In the genomic region with DNA sequence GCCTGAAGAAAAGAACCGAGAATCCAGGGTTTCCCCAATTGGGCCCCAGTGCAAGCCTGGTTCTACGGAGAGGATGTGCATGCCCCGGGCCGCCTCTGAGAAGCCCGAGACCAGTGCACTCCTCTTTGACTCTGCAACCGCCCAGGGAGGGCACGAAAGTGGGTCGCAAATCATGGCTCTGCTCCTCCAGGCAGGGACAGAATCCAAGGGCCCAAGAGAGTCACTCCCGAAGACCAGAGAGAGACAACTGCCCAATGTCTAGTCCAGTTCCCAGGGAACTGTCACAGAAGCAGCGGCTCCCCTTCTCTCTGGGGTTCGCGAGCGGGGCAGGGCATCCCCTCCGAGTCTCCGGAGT, we compare ENCODE assay signal across 12 cellular contexts.
A peak's percentile ranks its signal among the peaks of the same experiment; 100 is the strongest.
DNase-seq lines count a peak whose midpoint lies in the region; ATAC-seq, FAIRE-seq and TF ChIP-seq lines count a peak whose summit lies in the region.
"Had no signal": no experiment of that assay in that cellular context is flagged by ENCODE, and none has a peak within 500 bp of the region (broad histone marks: within the 10 kb centered on the region; RNA-seq: fewer than 3 reads in every experiment).

No MANE protein-coding gene starts in this region.

- H3K4me1 ChIP-seq in ACC112 (ENCODE audit: control insufficient read depth, insufficient read depth, low read length, unreplicated experiment): no peaks in the 10 kb centered on the region
- peaks cover 23% of the 10 kb centered on the region for H3K4me1 ChIP-seq in hepatocyte (ENCODE audit: insufficient read depth)
- H3K4me1 ChIP-seq in parathyroid adenoma: peaks cover 11% of the 10 kb centered on the region
- no peaks in the 10 kb centered on the region for H3K4me1 ChIP-seq in small intestine (ENCODE audit: control insufficient read depth in 2 of 2, insufficient read depth in 1 of 2, low read depth in 1 of 2, low read length in 1 of 2)

- no peaks in the 10 kb centered on the region for H4K20me1 ChIP-seq in hepatocyte (ENCODE audit: insufficient read depth, poor library complexity, severe bottlenecking)

- DNase-seq in hepatocyte (ENCODE audit: low spot score): no peak
- DNase-seq in D721Med (ENCODE audit: insufficient read length, low spot score): no peak
- no peak for DNase-seq in stimulated activated CD4-positive, alpha-beta T cell treated with anti-CD3 and anti-CD28 coated beads, Interleukin-15, amount 100 ng/mL, for 24 hours
- no peak for DNase-seq in small intestine
- DNase-seq: KG1; NK-92 treated with Interleukin-12 subunit alpha and Interleukin-12 subunit beta, amount 100 ng/mL, for 24 hours had no signal

- peaks cover 88% of the 10 kb centered on the region for H3K27me3 ChIP-seq in ACC112 (ENCODE audit: insufficient read depth, low read length)
- peaks cover 79% of the 10 kb centered on the region for H3K27me3 ChIP-seq in hepatocyte
- peaks cover 7% of the 10 kb centered on the region for H3K27me3 ChIP-seq in parathyroid adenoma (ENCODE audit: control insufficient read depth, insufficient read depth, low read length)
- H3K27me3 ChIP-seq in small intestine (ENCODE audit: control insufficient read depth in 2 of 2, insufficient read depth in 2 of 2, low read length in 2 of 2): peaks cover 11 to 28% of the 10 kb centered on the region in 2 donors
- H3K27me3 ChIP-seq: pancreas had no signal

- TF ChIP-seq CTCF in hepatocyte (IDR thresholded peaks at IDR 0.05; ENCODE audit: poor library complexity) (no peak), parathyroid adenoma (IDR thresholded peaks at IDR 0.05) (no peak), D721Med (IDR thresholded peaks at IDR 0.05; ENCODE audit: insufficient read depth, missing control alignments) (no peak)

- FAIRE-seq in D721Med (lab: Jason Lieb, UNC) (no peak), small intestine (lab: Jason Lieb, UNC) (no peak)
- FAIRE-seq: pancreas, TTC549 had no signal

- 6% methylated on average over 15 of the region's 15 CpGs for WGBS in hepatocyte (ENCODE audit: low lambda C conversion rate, missing lambda C conversion rate)
- 5 to 13% (median 7%) methylated on average over 14 to 15 of the region's 15 CpGs for WGBS in small intestine, 3 donors

- H3K9me3 ChIP-seq in hepatocyte (ENCODE audit: low read depth) (no peaks in the 10 kb centered on the region), parathyroid adenoma (ENCODE audit: control insufficient read depth, low read length) (no peaks in the 10 kb centered on the region), small intestine (ENCODE audit: control insufficient read depth, low read depth) (no peaks in the 10 kb centered on the region)
- H3K9me3 ChIP-seq: pancreas had no signal

- H3K4me2 ChIP-seq in hepatocyte (peak overlapping the region; percentile 100), parathyroid adenoma (ENCODE audit: low read length) (no peak overlapping the region)

- ATAC-seq in HG03432 (IDR thresholded peaks at IDR 0.05; ENCODE audit: unreplicated experiment) (peak; percentile 14), GM18870 (IDR thresholded peaks at IDR 0.05; ENCODE audit: unreplicated experiment) (no peak)

- H3K36me3 ChIP-seq in ACC112 (ENCODE audit: insufficient read depth, low read length) (no peaks in the 10 kb centered on the region), hepatocyte (replicated peaks; ENCODE audit: insufficient read depth, low read depth) (no peaks in the 10 kb centered on the region), parathyroid adenoma (ENCODE audit: control insufficient read depth, insufficient read depth, low read length) (no peaks in the 10 kb centered on the region), small intestine (ENCODE audit: control insufficient read depth in 2 of 2, insufficient read depth in 2 of 2, low read length in 2 of 2) (no peaks in the 10 kb centered on the region)
- H3K36me3 ChIP-seq: pancreas had no signal

- H3K9me2 ChIP-seq in hepatocyte (replicated peaks; ENCODE audit: insufficient read depth): no peaks in the 10 kb centered on the region

- H3K27ac ChIP-seq in ACC112 (ENCODE audit: low read depth, low read length) (no peak overlapping the region), hepatocyte (no peak overlapping the region), parathyroid adenoma (no peak overlapping the region), small intestine (ENCODE audit: low read depth in 1 of 2, low read length in 1 of 2) (no peak overlapping the region)
- H3K27ac ChIP-seq: pancreas had no signal

- H2AFZ ChIP-seq in ACC112 (ENCODE audit: low read length, unreplicated experiment): no peak overlapping the region
- peak overlapping the region; percentile 63 for H2AFZ ChIP-seq in hepatocyte
- peak overlapping the region; percentile 32 for H2AFZ ChIP-seq in parathyroid adenoma

- no peak overlapping the region for H3K9ac ChIP-seq in parathyroid adenoma

- H3K79me2 ChIP-seq in ACC112 (ENCODE audit: control insufficient read depth, insufficient read depth, low read length, unreplicated experiment) (no peaks in the 10 kb centered on the region), hepatocyte (no peaks in the 10 kb centered on the region), parathyroid adenoma (peaks cover 13% of the 10 kb centered on the region)

- peak overlapping the region; percentile 38 for H3K4me3 ChIP-seq in ACC112 (ENCODE audit: low read depth, low read length)
- H3K4me3 ChIP-seq in hepatocyte: peak overlapping the region; percentile 61
- no peak overlapping the region for H3K4me3 ChIP-seq in parathyroid adenoma (ENCODE audit: low read depth, low read length)
- H3K4me3 ChIP-seq in small intestine (ENCODE audit: low read depth in 1 of 2, low read length in 2 of 2): no peak overlapping the region

Comparison
In these comparisons a context has a peak if more than half of its experiments do, and no peak if none do; other contexts are left out.
1. H3K4me3 ChIP-seq: peak in ACC112 (single experiment) and hepatocyte (single experiment); none in parathyroid adenoma (single experiment) and small intestine (0 of 2).